16 cellular contexts compared by ENCODE assay signal in the genomic region with DNA sequence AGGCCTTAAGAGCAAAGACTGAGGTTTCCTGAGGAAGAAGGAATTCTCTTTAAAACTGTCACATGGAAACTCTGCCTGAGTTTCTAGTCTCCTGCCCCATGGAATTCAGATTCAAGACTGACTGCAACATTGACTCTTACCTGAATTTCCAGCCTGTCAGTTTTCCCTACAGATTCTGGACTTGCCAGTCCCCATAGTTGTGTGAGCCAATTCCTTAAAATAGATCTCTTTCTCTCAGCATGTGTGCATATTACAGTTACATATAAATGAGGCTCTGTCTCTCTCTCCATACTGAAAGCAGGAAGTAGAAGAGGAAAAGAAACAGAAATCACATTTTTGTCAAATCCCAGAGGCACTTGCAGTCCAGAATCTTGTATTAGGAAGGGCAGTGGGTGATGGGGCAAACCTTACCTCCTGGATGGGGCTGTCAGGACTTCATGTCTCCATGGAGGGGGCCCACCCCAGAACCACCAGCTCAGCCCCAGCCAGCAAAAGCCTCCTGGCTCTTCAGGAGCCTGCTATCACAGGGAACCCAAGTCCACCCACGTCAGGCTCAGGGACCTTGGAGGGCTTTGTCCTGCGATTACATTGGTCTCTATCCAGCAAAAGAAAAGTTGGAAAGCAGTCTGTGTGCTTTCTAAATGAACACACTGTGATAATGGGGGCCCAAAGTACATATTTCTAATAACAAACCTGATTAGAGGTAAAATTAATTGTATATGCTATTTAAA. TPM values are rescaled to one million over a fixed set of nuclear protein-coding genes. Genes with fewer than 3 reads are reported as not detected.
DNase-seq lines count a peak whose midpoint lies in the region; ATAC-seq and TF ChIP-seq lines count a peak whose summit lies in the region.
"Had no signal": no experiment of that assay in that cellular context is flagged by ENCODE, and none has a peak within 500 bp of the region (broad histone marks: within the 10 kb centered on the region; RNA-seq: fewer than 3 reads in every experiment).

No MANE protein-coding gene starts in this region.

- H3K79me2 ChIP-seq in neural progenitor cell (ENCODE audit: low read depth) = no peaks in the 10 kb centered on the region

- DNase-seq in omental fat pad (ENCODE audit: low spot score) = no peak
- DNase-seq in KG1 (lab: John Stamatoyannopoulos, UW) = no peak
- DNase-seq in neural progenitor cell (ENCODE audit: low spot score) = no peak
- DNase-seq in NCI-H1694 treated with DMSO at 0.1 percent for 48 hours (lab: John Stamatoyannopoulos, UW) = no peak
- DNase-seq: Calu3; CD4-positive, CD25-positive, alpha-beta regulatory T cell; GM23248; NCI-H1436; NCI-H2107; NCI-H345 had no signal

- TF ChIP-seq CTCF in brain (conservative IDR thresholded peaks at IDR 0.05) = no peak
- TF ChIP-seq CTCF in omental fat pad (IDR thresholded peaks at IDR 0.05) = no peak
- TF ChIP-seq CTCF in neural progenitor cell (IDR thresholded peaks at IDR 0.05) = no peak

- H4K20me1 ChIP-seq in BLaER1 treated with 17β-estradiol and CSF1 and Interleukin-3, amounts not matched to agents 10 nM and 100 nM = no peaks in the 10 kb centered on the region
- H4K20me1 ChIP-seq in neural progenitor cell (ENCODE audit: low read depth) = no peaks in the 10 kb centered on the region

- peak overlapping the region in 7 of 11 experiments; percentile 16 to 45 (median 32); a peak in 10 of 22 replicates for H3K4me2 ChIP-seq in BLaER1 treated with 17β-estradiol and CSF1 and Interleukin-3, amounts not matched to agents 10 nM and 100 nM
- no peak overlapping the region for H3K4me2 ChIP-seq in neural progenitor cell

- no peaks in the 10 kb centered on the region for H3K36me3 ChIP-seq in BLaER1 treated with 17β-estradiol and CSF1 and Interleukin-3, amounts not matched to agents 10 nM and 100 nM
- H3K36me3 ChIP-seq in subcutaneous abdominal adipose tissue (ENCODE audit: control insufficient read depth in 5 of 5, insufficient read depth in 5 of 5, low read length in 5 of 5) (no peaks in the 10 kb centered on the region), neural progenitor cell (no peaks in the 10 kb centered on the region)

- H3K36me3 Mint-ChIP-seq in brain (no peaks in the 10 kb centered on the region), neural progenitor cell (no peaks in the 10 kb centered on the region)
- H3K36me3 Mint-ChIP-seq: CD4-positive, CD25-positive, alpha-beta regulatory T cell had no signal

- no peak overlapping the region for H3K4me3 ChIP-seq in BLaER1 treated with 17β-estradiol and CSF1 and Interleukin-3, amounts not matched to agents 10 nM and 100 nM
- no peak overlapping the region for H3K4me3 ChIP-seq in subcutaneous abdominal adipose tissue (ENCODE audit: low read depth in 1 of 5, low read length in 5 of 5)
- H3K4me3 ChIP-seq in neural progenitor cell = no peak overlapping the region
- H3K4me3 ChIP-seq: A549 had no signal

- ATAC-seq in omental fat pad (ENCODE audit: low FRiP score) = no peak

- no peaks in the 10 kb centered on the region for H3K27me3 ChIP-seq in BLaER1 treated with 17β-estradiol and CSF1 and Interleukin-3, amounts not matched to agents 10 nM and 100 nM
- H3K27me3 ChIP-seq in layer of hippocampus (ENCODE audit: control insufficient read depth, insufficient read depth, low read length) = no peaks in the 10 kb centered on the region
- H3K27me3 ChIP-seq in subcutaneous abdominal adipose tissue (ENCODE audit: control insufficient read depth in 5 of 5, insufficient read depth in 4 of 5, low read length in 5 of 5) = no peaks in the 10 kb centered on the region
- H3K27me3 ChIP-seq in neural progenitor cell = no peaks in the 10 kb centered on the region

- H3K9ac ChIP-seq in BLaER1 treated with 17β-estradiol and CSF1 and Interleukin-3, amounts not matched to agents 10 nM and 100 nM = no peak overlapping the region
- no peak overlapping the region for H3K9ac ChIP-seq in subcutaneous abdominal adipose tissue (ENCODE audit: low read length in 5 of 5)
- H3K9ac ChIP-seq in neural progenitor cell = no peak overlapping the region
- H3K9ac ChIP-seq: GM23248 had no signal

- H3K9me3 Mint-ChIP-seq in brain (peaks cover 2 to 9% (median 3%) of the 10 kb centered on the region in 5 experiments), neural progenitor cell (no peaks in the 10 kb centered on the region)

- peaks cover 8% of the 10 kb centered on the region for H3K4me1 Mint-ChIP-seq in brain
- peaks cover 10% of the 10 kb centered on the region for H3K4me1 Mint-ChIP-seq in neural progenitor cell
- H3K4me1 Mint-ChIP-seq: CD4-positive, CD25-positive, alpha-beta regulatory T cell had no signal

- H2AFZ ChIP-seq in neural progenitor cell (replicated peaks) = no peak overlapping the region
- H2AFZ ChIP-seq: GM23248 had no signal

- H3F3A ChIP-seq in neural progenitor cell (ENCODE audit: low read depth) = no peaks in the 10 kb centered on the region

- peaks cover 0 to 5% (median 4%) of the 10 kb centered on the region in 11 experiments; a peak in 7 of 22 replicates for H3K9me3 ChIP-seq in BLaER1 treated with 17β-estradiol and CSF1 and Interleukin-3, amounts not matched to agents 10 nM and 100 nM (replicated peaks in 1 of 11)
- H3K9me3 ChIP-seq in subcutaneous abdominal adipose tissue (ENCODE audit: control insufficient read depth in 5 of 5, low read length in 5 of 5) = no peaks in the 10 kb centered on the region
- no peaks in the 10 kb centered on the region for H3K9me3 ChIP-seq in neural progenitor cell (ENCODE audit: low read depth)
- H3K9me3 ChIP-seq: A549 had no signal

- H3K27ac ChIP-seq in BLaER1 treated with 17β-estradiol and CSF1 and Interleukin-3, amounts not matched to agents 10 nM and 100 nM = no peak overlapping the region
- H3K27ac ChIP-seq in layer of hippocampus (ENCODE audit: low read depth, low read length) (peak overlapping the region; percentile 40), subcutaneous abdominal adipose tissue (ENCODE audit: low read depth, low read length) (peak overlapping the region; percentile 27), neural progenitor cell (no peak overlapping the region)

- H3K27me3 Mint-ChIP-seq in brain (peaks cover 6% of the 10 kb centered on the region), neural progenitor cell (ENCODE audit: insufficient read depth, low read depth) (peaks cover 6% of the 10 kb centered on the region)

- no peak overlapping the region for H3K4me3 Mint-ChIP-seq in brain
- no peak overlapping the region for H3K4me3 Mint-ChIP-seq in neural progenitor cell
- H3K4me3 Mint-ChIP-seq: CD4-positive, CD25-positive, alpha-beta regulatory T cell had no signal

- peak overlapping the region in 3 of 5 experiments; percentile 0 to 80 (median 13) for H3K27ac Mint-ChIP-seq in brain
- H3K27ac Mint-ChIP-seq in neural progenitor cell = no peak overlapping the region

- H3K4me1 ChIP-seq in BLaER1 treated with 17β-estradiol and CSF1 and Interleukin-3, amounts not matched to agents 10 nM and 100 nM = peaks cover 0 to 9% (median 7%) of the 10 kb centered on the region in 10 experiments; a peak in 11 of 20 replicates
- H3K4me1 ChIP-seq in subcutaneous abdominal adipose tissue (ENCODE audit: control insufficient read depth in 5 of 5, insufficient read depth in 5 of 5, low read length in 5 of 5) (peaks cover 0 to 24% (median 23%) of the 10 kb centered on the region in 5 donors), neural progenitor cell (peaks cover 5% of the 10 kb centered on the region)

RNA-seq across cellular contexts. Expression of a gene that starts 18.8 kb away (rescaled TPM):
- polyA plus RNA-seq in brain (ENCODE audit: insufficient read depth, low read depth, low replicate concordance) = not detected
- total RNA-seq in omental fat pad (under 1 TPM in 2 of 4 donors, not detected in 2; 0.44 to 0.72 TPM), neural progenitor cell (ENCODE audit: low replicate concordance) (not detected in 2 replicates)
- total RNA-seq: Calu3; CD4-positive, CD25-positive, alpha-beta regulatory T cell; G401; GM23248 had no signal
- polyA plus RNA-seq: CD4-positive, CD25-positive, alpha-beta regulatory T cell; GM23248 had no signal

Comparison
In these comparisons a context has a peak if more than half of its experiments do, and no peak if none do; other contexts are left out.
1. H3K27ac ChIP-seq: peak in layer of hippocampus (single experiment) and subcutaneous abdominal adipose tissue (single experiment); none in BLaER1 treated with 17β-estradiol and CSF1 and Interleukin-3, amounts not matched to agents 10 nM and 100 nM (0 of 11) and neural progenitor cell (single experiment).